In the genomic region with DNA sequence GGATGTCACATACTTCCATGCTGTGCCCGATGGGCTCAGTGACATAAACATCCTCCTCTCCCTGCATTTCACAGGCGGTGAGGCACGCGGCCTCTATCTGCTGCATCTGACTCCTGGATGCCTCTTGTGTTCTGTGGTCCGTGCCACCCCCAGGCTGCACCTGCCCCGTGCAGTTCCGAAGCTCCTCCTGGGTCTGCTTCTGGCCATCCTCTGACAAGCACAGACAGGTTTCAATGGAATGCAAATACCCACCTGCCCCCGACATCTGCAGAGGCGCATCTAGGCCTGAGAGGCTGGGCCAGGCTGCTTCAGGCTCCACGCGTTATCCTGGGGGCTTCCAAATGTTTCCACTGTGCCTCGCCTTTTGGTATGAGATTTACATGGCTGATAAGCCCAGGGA, we compare ENCODE assay signal across 1 cellular context.
TF ChIP-seq lines count a peak whose summit lies in the region.

No MANE protein-coding gene starts in this region.

TF ChIP-seq in HepG2, 621 proteins besides CTCF, POLR2A, EP300 and RAD21 (continued from another document):
- TF ChIP-seq, protein P1, sequence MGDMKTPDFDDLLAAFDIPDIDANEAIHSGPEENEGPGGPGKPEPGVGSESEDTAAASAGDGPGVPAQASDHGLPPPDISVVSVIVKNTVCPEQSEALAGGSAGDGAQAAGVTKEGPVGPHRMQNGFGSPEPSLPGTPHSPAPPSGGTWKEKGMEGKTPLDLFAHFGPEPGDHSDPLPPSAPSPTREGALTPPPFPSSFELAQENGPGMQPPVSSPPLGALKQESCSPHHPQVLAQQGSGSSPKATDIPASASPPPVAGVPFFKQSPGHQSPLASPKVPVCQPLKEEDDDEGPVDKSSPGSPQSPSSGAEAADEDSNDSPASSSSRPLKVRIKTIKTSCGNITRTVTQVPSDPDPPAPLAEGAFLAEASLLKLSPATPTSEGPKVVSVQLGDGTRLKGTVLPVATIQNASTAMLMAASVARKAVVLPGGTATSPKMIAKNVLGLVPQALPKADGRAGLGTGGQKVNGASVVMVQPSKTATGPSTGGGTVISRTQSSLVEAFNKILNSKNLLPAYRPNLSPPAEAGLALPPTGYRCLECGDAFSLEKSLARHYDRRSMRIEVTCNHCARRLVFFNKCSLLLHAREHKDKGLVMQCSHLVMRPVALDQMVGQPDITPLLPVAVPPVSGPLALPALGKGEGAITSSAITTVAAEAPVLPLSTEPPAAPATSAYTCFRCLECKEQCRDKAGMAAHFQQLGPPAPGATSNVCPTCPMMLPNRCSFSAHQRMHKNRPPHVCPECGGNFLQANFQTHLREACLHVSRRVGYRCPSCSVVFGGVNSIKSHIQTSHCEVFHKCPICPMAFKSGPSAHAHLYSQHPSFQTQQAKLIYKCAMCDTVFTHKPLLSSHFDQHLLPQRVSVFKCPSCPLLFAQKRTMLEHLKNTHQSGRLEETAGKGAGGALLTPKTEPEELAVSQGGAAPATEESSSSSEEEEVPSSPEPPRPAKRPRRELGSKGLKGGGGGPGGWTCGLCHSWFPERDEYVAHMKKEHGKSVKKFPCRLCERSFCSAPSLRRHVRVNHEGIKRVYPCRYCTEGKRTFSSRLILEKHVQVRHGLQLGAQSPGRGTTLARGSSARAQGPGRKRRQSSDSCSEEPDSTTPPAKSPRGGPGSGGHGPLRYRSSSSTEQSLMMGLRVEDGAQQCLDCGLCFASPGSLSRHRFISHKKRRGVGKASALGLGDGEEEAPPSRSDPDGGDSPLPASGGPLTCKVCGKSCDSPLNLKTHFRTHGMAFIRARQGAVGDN (CRISPR knock-in tag; IDR thresholded peaks at IDR 0.05): 0 out of 2 replicates have a peak, but pooled peaks have one; percentile 12
